ENCODE assay signal across 9 cellular contexts in the genomic region with DNA sequence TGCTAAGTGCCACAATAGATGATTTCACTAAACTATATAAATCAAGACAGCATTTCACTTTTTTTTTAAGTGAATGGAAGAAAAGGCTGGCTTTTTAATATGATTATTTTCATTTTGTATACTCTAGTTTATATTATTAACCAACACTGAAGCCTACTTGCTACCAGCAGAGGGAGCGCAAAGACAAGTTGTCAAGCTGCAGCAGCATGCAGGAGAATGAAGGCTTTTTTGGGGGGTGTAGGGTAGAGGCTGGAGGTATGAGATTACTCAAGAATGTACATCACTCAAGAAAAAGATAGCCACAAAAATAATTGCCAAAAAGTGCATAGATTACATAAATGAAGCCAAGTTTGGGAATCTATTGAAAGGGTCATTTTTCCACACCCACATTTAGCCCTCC.
DNase-seq lines count a peak whose midpoint lies in the region; ATAC-seq and TF ChIP-seq lines count a peak whose summit lies in the region.
"Had no signal": no experiment of that assay in that cellular context is flagged by ENCODE, and none has a peak within 500 bp of the region (broad histone marks: within the 10 kb centered on the region; RNA-seq: fewer than 3 reads in every experiment).

No MANE protein-coding gene starts in this region.

- WGBS in heart left ventricle, 4 donors, result 8 to 17% (median 14%) methylated on average over 1 of the region's 1 CpG
- 0% methylated on average over 1 of the region's 1 CpG for WGBS in gastroesophageal sphincter (ENCODE audit: low coverage in 1 of 2), 2 donors

- no peaks in the 10 kb centered on the region for H3K79me2 ChIP-seq in OCI-LY3 (ENCODE audit: low read length)

- H3K9ac ChIP-seq in OCI-LY3 (ENCODE audit: low read length), result no peak overlapping the region

- TF ChIP-seq CTCF in heart left ventricle (IDR thresholded peaks at IDR 0.05) (peak in 10 of 12 donors; percentile 10 to 47 (median 31)), OCI-LY3 (IDR thresholded peaks at IDR 0.05; ENCODE audit: low read depth, low read length) (peak; percentile 72), gastroesophageal sphincter (IDR thresholded peaks at IDR 0.05) (peak in 3 of 4 experiments; percentile 12 to 49 (median 27)), type B pancreatic cell (conservative IDR thresholded peaks at IDR 0.05) (peak; percentile 79)

- H3K36me3 Mint-ChIP-seq in type B pancreatic cell, result no peaks in the 10 kb centered on the region

- no peak overlapping the region for H3K4me2 ChIP-seq in OCI-LY3 (ENCODE audit: low read length)

- ATAC-seq in heart left ventricle, result no peak
- ATAC-seq in left ventricle myocardium superior, result no peak
- no peak for ATAC-seq in gastroesophageal sphincter
- ATAC-seq in HG03280 (IDR thresholded peaks at IDR 0.05; ENCODE audit: unreplicated experiment), result no peak
- no peak for ATAC-seq in HG03139 (IDR thresholded peaks at IDR 0.05; ENCODE audit: unreplicated experiment)

- no peak for TF ChIP-seq EP300 in gastroesophageal sphincter (IDR thresholded peaks at IDR 0.05)

- no peaks in the 10 kb centered on the region for H3K4me1 Mint-ChIP-seq in type B pancreatic cell (ENCODE audit: unreplicated experiment)

- no peak overlapping the region for H3K4me3 ChIP-seq in heart left ventricle
- no peak overlapping the region for H3K4me3 ChIP-seq in OCI-LY3 (ENCODE audit: low read length)
- H3K4me3 ChIP-seq in gastroesophageal sphincter, result no peak overlapping the region

- H3K27me3 ChIP-seq in heart left ventricle (peaks cover 0 to 7% (median 0%) of the 10 kb centered on the region in 9 donors), OCI-LY3 (ENCODE audit: low read depth, low read length) (no peaks in the 10 kb centered on the region), gastroesophageal sphincter (no peaks in the 10 kb centered on the region)

- H3K4me1 ChIP-seq in heart left ventricle (no peaks in the 10 kb centered on the region), OCI-LY3 (ENCODE audit: low read length) (0 out of 2 replicates have a peak, but pooled peaks cover 3% of the 10 kb centered on the region), gastroesophageal sphincter (no peaks in the 10 kb centered on the region)

- H3K27ac ChIP-seq in heart left ventricle, result no peak overlapping the region
- H3K27ac ChIP-seq in OCI-LY3 (ENCODE audit: low read length), result no peak overlapping the region
- H3K27ac ChIP-seq in gastroesophageal sphincter, result no peak overlapping the region

- H3K27me3 Mint-ChIP-seq in type B pancreatic cell, result peaks cover 3% of the 10 kb centered on the region

- H2AFZ ChIP-seq in OCI-LY3 (ENCODE audit: low read depth, low read length), result no peak overlapping the region

- no peaks in the 10 kb centered on the region for H3K36me3 ChIP-seq in heart left ventricle
- no peaks in the 10 kb centered on the region for H3K36me3 ChIP-seq in OCI-LY3 (replicated peaks; ENCODE audit: low read depth, low read length)
- H3K36me3 ChIP-seq in gastroesophageal sphincter, result no peaks in the 10 kb centered on the region

- no peaks in the 10 kb centered on the region for H4K20me1 ChIP-seq in OCI-LY3 (ENCODE audit: insufficient read depth, low read length)

- no peak overlapping the region for H3K27ac Mint-ChIP-seq in type B pancreatic cell

- H3K9me3 Mint-ChIP-seq in type B pancreatic cell, result no peaks in the 10 kb centered on the region

- TF ChIP-seq POLR2A in heart left ventricle (IDR thresholded peaks at IDR 0.05) (no peak), gastroesophageal sphincter (IDR thresholded peaks at IDR 0.05) (no peak)

- H3K4me3 Mint-ChIP-seq in type B pancreatic cell, result no peak overlapping the region

- H3K9me3 ChIP-seq in heart left ventricle (no peaks in the 10 kb centered on the region), OCI-LY3 (ENCODE audit: insufficient read depth, low read length) (no peaks in the 10 kb centered on the region), gastroesophageal sphincter (no peaks in the 10 kb centered on the region)

- intact Hi-C loops in heart left ventricle (cut with DNase I) (loop anchor here in 8 of 10 donors (1.0 to 10.0 kb wide), 5 partner anchors 523 to 555 kb away; partner anchors contain the start of gene FGF13 (in 1 of the 8)), left ventricle myocardium superior (cut with micrococcal nuclease) (no loop called here)

- DNase-seq in heart left ventricle (peak in 1 of 5 donors; percentile 21), left ventricle myocardium superior (no peak), type B pancreatic cell (ENCODE audit: extremely low spot score, unreplicated experiment) (no peak), GF-D8 (lab: John Stamatoyannopoulos, UW) (no peak)
- DNase-seq: NCI-H187 had no signal

Comparison
In these comparisons a context has a peak if more than half of its experiments do, and no peak if none do; other contexts are left out.
1. CTCF ChIP-seq: peak in every context shown above with its lines; median percentile 79 in type B pancreatic cell; 72 in OCI-LY3; 31 in heart left ventricle; 27 in gastroesophageal sphincter.